Comparison of ENCODE assay signal across 20 cellular contexts in the genomic region with DNA sequence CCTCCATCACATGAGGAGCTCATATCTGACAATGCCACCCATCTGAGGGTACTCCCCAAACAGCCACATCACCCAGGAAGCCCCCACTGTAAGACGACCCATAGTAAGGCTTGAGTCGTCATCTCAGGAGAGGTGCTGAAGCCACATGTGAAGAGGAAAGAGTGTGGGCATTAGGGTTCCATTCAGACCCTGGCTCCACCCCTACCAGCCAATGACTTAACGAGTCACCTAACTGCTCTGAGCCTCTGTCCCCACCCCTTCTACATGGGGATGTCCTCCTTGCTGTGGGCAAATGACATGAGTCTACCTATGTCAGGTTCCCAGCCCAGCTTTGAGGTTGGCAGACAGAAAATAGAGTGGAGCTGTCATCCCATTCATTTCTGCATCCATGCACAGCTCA. TPM values are rescaled to one million over a fixed set of nuclear protein-coding genes. Genes with fewer than 3 reads are reported as not detected.
DNase-seq lines count a peak whose midpoint lies in the region; ATAC-seq and TF ChIP-seq lines count a peak whose summit lies in the region.
"Had no signal": no experiment of that assay in that cellular context is flagged by ENCODE, and none has a peak within 500 bp of the region (broad histone marks: within the 10 kb centered on the region; RNA-seq: fewer than 3 reads in every experiment).

No MANE protein-coding gene starts in this region.

- H3K36me3 Mint-ChIP-seq in activated T-cell treated with anti-CD3 and anti-CD28 coated beads, Interleukin-2, amount 50 U/mL, for 72 hours (ENCODE audit: insufficient read depth in 2 of 2) = peaks cover 0 to 6% of the 10 kb centered on the region in 2 donors
- no peaks in the 10 kb centered on the region for H3K36me3 Mint-ChIP-seq in activated T-helper 17 cell treated with anti-CD3 and anti-CD28 coated beads, Interleukin-2, amount 50 U/mL, for 72 hours (ENCODE audit: low read depth)
- H3K36me3 Mint-ChIP-seq: CD8-positive, alpha-beta memory T cell had no signal

- POLR2A ChIA-PET in HCT116 (lab: Charles Lee) = no interaction called here

- peak; percentile 36 to 74 for ATAC-seq in activated T-cell treated with anti-CD3 and anti-CD28 coated beads, Interleukin-2, amount 50 U/mL, for 72 hours (replicated peaks in 1 of 2)
- ATAC-seq in HCT116 = peak; percentile 9; the same call in 1 of the 2 replicates
- ATAC-seq in activated T-helper 17 cell treated with anti-CD3 and anti-CD28 coated beads, Interleukin-2, amount 50 U/mL, for 72 hours (replicated peaks) = peak; percentile 19
- ATAC-seq in lung (ENCODE audit: insufficient read depth, low FRiP score) = no peak
- ATAC-seq in GM21737 (IDR thresholded peaks at IDR 0.05; ENCODE audit: unreplicated experiment) = no peak
- ATAC-seq in esophagus mucosa = no peak
- ATAC-seq: A549, GM12878 had no signal

- 63 to 76% methylated on average over 3 of the region's 3 CpGs for WGBS in lung, 2 donors

- peaks cover 10% of the 10 kb centered on the region for H3K27me3 Mint-ChIP-seq in activated T-cell treated with anti-CD3 and anti-CD28 coated beads, Interleukin-2, amount 50 U/mL, for 72 hours (ENCODE audit: low read depth)
- H3K27me3 Mint-ChIP-seq in activated T-helper 17 cell treated with anti-CD3 and anti-CD28 coated beads, Interleukin-2, amount 50 U/mL, for 72 hours = peaks cover 16% of the 10 kb centered on the region

- TF ChIP-seq CTCF in HCT116 (IDR thresholded peaks at IDR 0.05 in 2 of 3, conservative IDR thresholded peaks at IDR 0.05 in 1 of 3; ENCODE audit: borderline replicate concordance in 1 of 3, insufficient read depth in 1 of 3, low read depth in 2 of 3, low read length in 2 of 3) (no peak), lung (IDR thresholded peaks at IDR 0.05; ENCODE audit: control extremely low read depth, extremely low read depth) (no peak)

- no peak for TF ChIP-seq RAD21 in HCT116 (IDR thresholded peaks at IDR 0.05; ENCODE audit: low read depth)

- BruUV-seq in HCT116 (replicated peaks; lab: Mats Ljungman, UMichigan) = no TSS peak

- H2AFZ ChIP-seq in HCT116 (ENCODE audit: low read depth, low read length, poor library complexity, severe bottlenecking) = no peak overlapping the region

- no peak for TF ChIP-seq POLR2A in HCT116 (IDR thresholded peaks at IDR 0.05; ENCODE audit: borderline replicate concordance, extremely low read depth, insufficient read depth, insufficient read length)

- CTCF ChIA-PET in HCT116 (lab: Charles Lee) = no interaction called here

- peak overlapping the region; percentile 48 for H3K4me2 ChIP-seq in HCT116 (ENCODE audit: low read length)
- H3K4me2 ChIP-seq: A549 had no signal

- H4K20me1 ChIP-seq in HCT116 (ENCODE audit: insufficient read depth) = no peaks in the 10 kb centered on the region
- H4K20me1 ChIP-seq: BLaER1 treated with 17β-estradiol and CSF1 and Interleukin-3, amounts not matched to agents 10 nM and 100 nM had no signal

- H3K9me2 ChIP-seq in HCT116 (ENCODE audit: insufficient read depth) = no peaks in the 10 kb centered on the region

- peaks cover 0 to 18% of the 10 kb centered on the region in 2 experiments; a peak in 2 of 4 replicates for H3K4me1 ChIP-seq in HCT116 (ENCODE audit: control insufficient read depth in 1 of 2, insufficient read depth in 2 of 2, low read length in 2 of 2)
- no peaks in the 10 kb centered on the region for H3K4me1 ChIP-seq in lung (ENCODE audit: control insufficient read depth in 2 of 2, insufficient read depth in 2 of 2, low read length in 2 of 2)
- H3K4me1 ChIP-seq: A549 had no signal

- no peak for DNase-seq in activated T-cell treated with anti-CD3 and anti-CD28 coated beads, Interleukin-2, amount 50 U/mL, for 72 hours
- DNase-seq in activated T-cell treated with anti-CD3 and anti-CD28 coated beads, Interleukin-2, amount 50 U/mL, for 48 hours = no peak
- DNase-seq in HCT116 (ENCODE audit: low read depth, low spot score) (no peak), lung (ENCODE audit: low spot score) (peak; percentile 5), DMS79 (lab: John Stamatoyannopoulos, UW) (no peak)
- DNase-seq: CD8-positive, alpha-beta memory T cell; EL; GOT3; KBM-7; NCI-H1105 treated with DMSO at 0.1 percent for 48 hours; NCI-H1694; NCI-H2081 treated with DMSO at 0.1 percent for 48 hours; Right ventricle myocardium superior had no signal

- H3K9me3 ChIP-seq in HCT116 (ENCODE audit: control insufficient read depth in 1 of 2, insufficient read depth in 1 of 2, low read depth in 1 of 2, low read length in 2 of 2) (peaks cover 0 to 19% of the 10 kb centered on the region in 2 experiments; a peak in 1 of 4 replicates), lung (ENCODE audit: control insufficient read depth in 2 of 2, insufficient read depth in 1 of 2, low read length in 1 of 2) (peaks cover 0 to 16% of the 10 kb centered on the region in 2 donors)

- no peak overlapping the region for H3K27ac ChIP-seq in HCT116 (ENCODE audit: low read depth, low read length)
- H3K27ac ChIP-seq in lung (ENCODE audit: low read depth in 1 of 2, low read length in 1 of 2) = no peak overlapping the region
- H3K27ac ChIP-seq: A549; BLaER1 treated with 17β-estradiol and CSF1 and Interleukin-3, amounts not matched to agents 10 nM and 100 nM had no signal

- no peak overlapping the region for H3K27ac Mint-ChIP-seq in activated T-cell treated with anti-CD3 and anti-CD28 coated beads, Interleukin-2, amount 50 U/mL, for 72 hours
- no peak overlapping the region for H3K27ac Mint-ChIP-seq in activated T-helper 17 cell treated with anti-CD3 and anti-CD28 coated beads, Interleukin-2, amount 50 U/mL, for 72 hours

- no peaks in the 10 kb centered on the region for H3K27me3 ChIP-seq in HCT116 (ENCODE audit: insufficient read depth, low read length)
- H3K27me3 ChIP-seq in lung (ENCODE audit: control insufficient read depth, insufficient read depth) = peaks cover 3% of the 10 kb centered on the region
- H3K27me3 ChIP-seq: BLaER1 treated with 17β-estradiol and CSF1 and Interleukin-3, amounts not matched to agents 10 nM and 100 nM had no signal

- intact Hi-C loops in HCT116 (cut with micrococcal nuclease) = no loop called here

- H3K4me3 Mint-ChIP-seq in activated T-cell treated with anti-CD3 and anti-CD28 coated beads, Interleukin-2, amount 50 U/mL, for 72 hours = no peak overlapping the region
- no peak overlapping the region for H3K4me3 Mint-ChIP-seq in activated T-helper 17 cell treated with anti-CD3 and anti-CD28 coated beads, Interleukin-2, amount 50 U/mL, for 72 hours
- H3K4me3 Mint-ChIP-seq: CD8-positive, alpha-beta memory T cell had no signal

- peaks cover 7 to 12% of the 10 kb centered on the region in 2 donors for H3K9me3 Mint-ChIP-seq in activated T-cell treated with anti-CD3 and anti-CD28 coated beads, Interleukin-2, amount 50 U/mL, for 72 hours
- H3K9me3 Mint-ChIP-seq in activated T-helper 17 cell treated with anti-CD3 and anti-CD28 coated beads, Interleukin-2, amount 50 U/mL, for 72 hours = peaks cover 7% of the 10 kb centered on the region

- H3K79me2 ChIP-seq in HCT116 (ENCODE audit: insufficient read depth, low read length) = no peaks in the 10 kb centered on the region

- H3K9ac ChIP-seq in HCT116 (ENCODE audit: low read length) = no peak overlapping the region
- H3K9ac ChIP-seq: BLaER1 treated with 17β-estradiol and CSF1 and Interleukin-3, amounts not matched to agents 10 nM and 100 nM had no signal

- H3K4me3 ChIP-seq in HCT116 (replicated peaks in 1 of 2; ENCODE audit: low read depth in 1 of 2, low read length in 2 of 2) (no peak overlapping the region), lung (no peak overlapping the region)
- H3K4me3 ChIP-seq: A549; BLaER1 treated with 17β-estradiol and CSF1 and Interleukin-3, amounts not matched to agents 10 nM and 100 nM; GM12878 had no signal

- H3K36me3 ChIP-seq in HCT116 (ENCODE audit: control insufficient read depth in 1 of 2, insufficient read depth in 2 of 2, low read length in 2 of 2) = no peaks in the 10 kb centered on the region
- no peaks in the 10 kb centered on the region for H3K36me3 ChIP-seq in lung (ENCODE audit: control insufficient read depth in 2 of 2, insufficient read depth in 2 of 2, low read length in 2 of 2)
- H3K36me3 ChIP-seq: BLaER1 treated with 17β-estradiol and CSF1 and Interleukin-3, amounts not matched to agents 10 nM and 100 nM had no signal

- RAD21 ChIA-PET in HCT116 (lab: Charles Lee; ENCODE audit: low non-redundant PET in 1 of 2, low total read pairs in 2 of 2, uncharacterized antibody in 2 of 2, unreplicated experiment in 2 of 2) = no interaction called here

- no peaks in the 10 kb centered on the region for H3K4me1 Mint-ChIP-seq in activated T-cell treated with anti-CD3 and anti-CD28 coated beads, Interleukin-2, amount 50 U/mL, for 72 hours (ENCODE audit: low read depth)
- H3K4me1 Mint-ChIP-seq in activated T-helper 17 cell treated with anti-CD3 and anti-CD28 coated beads, Interleukin-2, amount 50 U/mL, for 72 hours = no peaks in the 10 kb centered on the region
- H3K4me1 Mint-ChIP-seq: CD8-positive, alpha-beta memory T cell had no signal

TF ChIP-seq in HCT116, 20 proteins besides CTCF, POLR2A, EP300 and RAD21:
- TF ChIP-seq ZFX (IDR thresholded peaks at IDR 0.05) (no peak), EGR1 (IDR thresholded peaks at IDR 0.05; ENCODE audit: low read depth) (no peak), EZH2phosphoT487 (IDR thresholded peaks at IDR 0.05; ENCODE audit: borderline replicate concordance) (no peak), CBX3 (IDR thresholded peaks at IDR 0.05; ENCODE audit: low read depth) (no peak)

RNA-seq across cellular contexts. Expression of gene C1QL2, which starts 46.3 kb away (rescaled TPM):
- not detected for total RNA-seq in activated T-cell treated with anti-CD3 and anti-CD28 coated beads, Interleukin-2, amount 50 U/mL, for 72 hours
- total RNA-seq in HCT116 (2021; ENCODE audit: unreplicated experiment) = not detected
- polyA plus RNA-seq in HCT116 (2012) = not detected in 2 replicates
- not detected for total RNA-seq in activated T-helper 17 cell treated with anti-CD3 and anti-CD28 coated beads, Interleukin-2, amount 50 U/mL, for 72 hours
- total RNA-seq in lung = under 1 TPM in 1 of 2 donors, not detected in 1; 0.31 TPM
- polyA plus RNA-seq in lung = under 1 TPM in 1 of 2 donors, not detected in 1; 0.03 TPM
- not detected for total RNA-seq in esophagus mucosa
- total RNA-seq: CD8-positive, alpha-beta memory T cell; GM12878; NCI-H460; Right ventricle myocardium superior had no signal
- polyA plus RNA-seq: A549; CD8-positive, alpha-beta memory T cell; GM12878 had no signal

Comparison
In these comparisons a context has a peak if more than half of its experiments do, and no peak if none do; other contexts are left out.
1. ATAC-seq: peak in activated T-cell treated with anti-CD3 and anti-CD28 coated beads, Interleukin-2, amount 50 U/mL, for 72 hours (2 of 2), HCT116 (single experiment) and activated T-helper 17 cell treated with anti-CD3 and anti-CD28 coated beads, Interleukin-2, amount 50 U/mL, for 72 hours (single experiment); none in lung (single experiment), GM21737 (single experiment) and esophagus mucosa (single experiment).